ENCODE assay signal across 15 cellular contexts in genomic region chr6:89045585-89045984, GRCh38.
"Had no signal": no experiment of that assay in that cellular context is flagged by ENCODE, and none has a peak within 500 bp of the region (broad histone marks: within the 10 kb centered on the region; RNA-seq: fewer than 3 reads in every experiment).

No MANE protein-coding gene starts in this region.

- H3K9me3 ChIP-seq: ascending aorta, colonic mucosa, prostate gland, upper lobe of right lung had no signal

- ATAC-seq: activated CD8-positive, alpha-beta T cell treated with anti-CD3 and anti-CD28 coated beads, Interleukin-2, amount 10 ng/mL, durations not matched to agents 7 days and 5 days; natural killer cell treated with Interleukin-12 subunit alpha and Interleukin-12 subunit beta and Interleukin-15 and Interleukin-18, amount 100 ng/mL, for 72 hours had no signal

- H3K36me3 Mint-ChIP-seq: natural killer cell treated with Interleukin-12 subunit alpha and Interleukin-12 subunit beta and Interleukin-15 and Interleukin-18, amount 100 ng/mL, for 72 hours had no signal

- H3K27ac ChIP-seq: colonic mucosa, prostate gland had no signal

- H3K27me3 ChIP-seq: ascending aorta, cardiac muscle cell, colonic mucosa, upper lobe of right lung had no signal

- H3K36me3 ChIP-seq: ascending aorta, cardiac muscle cell, colonic mucosa, prostate gland, upper lobe of right lung had no signal

- H3K27ac Mint-ChIP-seq: activated CD8-positive, alpha-beta T cell treated with anti-CD3 and anti-CD28 coated beads, Interleukin-2, amount 10 ng/mL, durations not matched to agents 7 days and 5 days; natural killer cell treated with Interleukin-12 subunit alpha and Interleukin-12 subunit beta and Interleukin-15 and Interleukin-18, amount 100 ng/mL, for 72 hours; stimulated activated naive CD8-positive, alpha-beta T cell treated with anti-CD3 and anti-CD28 coated beads, Interleukin-15, Interleukin-2, amounts not matched to agents 100 ng/mL and 50 ng/mL, for 24 hours had no signal

- H3K9me3 Mint-ChIP-seq: natural killer cell treated with Interleukin-12 subunit alpha and Interleukin-12 subunit beta and Interleukin-15 and Interleukin-18, amount 100 ng/mL, for 72 hours; stimulated activated naive CD8-positive, alpha-beta T cell treated with anti-CD3 and anti-CD28 coated beads, Interleukin-15, Interleukin-2, amounts not matched to agents 100 ng/mL and 50 ng/mL, for 24 hours had no signal

- H3K27me3 Mint-ChIP-seq: natural killer cell treated with Interleukin-12 subunit alpha and Interleukin-12 subunit beta and Interleukin-15 and Interleukin-18, amount 100 ng/mL, for 72 hours; stimulated activated naive CD8-positive, alpha-beta T cell treated with anti-CD3 and anti-CD28 coated beads, Interleukin-15, Interleukin-2, amounts not matched to agents 100 ng/mL and 50 ng/mL, for 24 hours had no signal

- H3K4me3 Mint-ChIP-seq: activated CD8-positive, alpha-beta T cell treated with anti-CD3 and anti-CD28 coated beads, Interleukin-2, amount 10 ng/mL, durations not matched to agents 7 days and 5 days; natural killer cell treated with Interleukin-12 subunit alpha and Interleukin-12 subunit beta and Interleukin-15 and Interleukin-18, amount 100 ng/mL, for 72 hours; stimulated activated naive CD8-positive, alpha-beta T cell treated with anti-CD3 and anti-CD28 coated beads, Interleukin-15, Interleukin-2, amounts not matched to agents 100 ng/mL and 50 ng/mL, for 24 hours had no signal

- H3K4me1 ChIP-seq: ascending aorta, colonic mucosa, prostate gland had no signal

- H3K4me3 ChIP-seq: ascending aorta, cardiac muscle cell, colonic mucosa, prostate gland, upper lobe of right lung had no signal

- DNase-seq: activated CD4-positive, alpha-beta T cell treated with anti-CD3 and anti-CD28 coated beads for 4 hours; activated CD8-positive, alpha-beta memory T cell treated with anti-CD3 and anti-CD28 coated beads, Interleukin-2, amount 50 U/mL, for 48 hours; activated CD8-positive, alpha-beta T cell treated with anti-CD3 and anti-CD28 coated beads, Interleukin-2, amount 10 ng/mL, durations not matched to agents 7 days and 5 days; activated naive CD4-positive, alpha-beta T cell; colonic mucosa; foreskin fibroblast; stimulated activated CD4-positive, alpha-beta T cell treated with anti-CD3 and anti-CD28 coated beads, Interleukin-2, amount 100 ng/mL, for 48 hours; stimulated activated CD8-positive, alpha-beta memory T cell treated with anti-CD3 and anti-CD28 coated beads, Interleukin-4, amount 100 ng/mL, for 48 hours; T-helper 1 cell; upper lobe of right lung had no signal
